Comparison of ENCODE assay signal across 12 cellular contexts in genomic region chr5:95957804-95958203, GRCh38. TPM values are rescaled to one million over a fixed set of nuclear protein-coding genes. Genes with fewer than 3 reads are reported as not detected.
DNase-seq lines count a peak whose midpoint lies in the region; ATAC-seq, FAIRE-seq and TF ChIP-seq lines count a peak whose summit lies in the region.
"Had no signal": no experiment of that assay in that cellular context is flagged by ENCODE, and none has a peak within 500 bp of the region (broad histone marks: within the 10 kb centered on the region; RNA-seq: fewer than 3 reads in every experiment).

No MANE protein-coding gene starts in this region.

- H3K36me3 Mint-ChIP-seq in GM23338 (ENCODE audit: low read depth) (no peaks in the 10 kb centered on the region), brain (no peaks in the 10 kb centered on the region)
- H3K36me3 Mint-ChIP-seq in natural killer cell treated with Interleukin-12 subunit alpha and Interleukin-12 subunit beta and Interleukin-15 and Interleukin-18, amount 100 ng/mL, for 72 hours: peaks cover 17% of the 10 kb centered on the region

- peaks cover 54% of the 10 kb centered on the region for H3K79me2 ChIP-seq in GM23338 (replicated peaks; ENCODE audit: insufficient read depth)

- 0 out of 2 replicates have a peak, but pooled peaks cover 3% of the 10 kb centered on the region for H4K20me1 ChIP-seq in GM23338 (replicated peaks; ENCODE audit: insufficient read depth)

- POLR2A ChIA-PET in AG04449 (lab: Yijun Ruan, JAX): interaction anchor here (0.8 kb wide), 1 partner anchor 85 kb away, joined by 3 read pairs; no protein-coding TSS in a partner anchor

- no peak for FAIRE-seq in urothelium cell line (lab: Jason Lieb, UNC)
- FAIRE-seq: pancreas had no signal

- H3K4me3 ChIP-seq in AG04449 (ENCODE audit: low read depth, low read length) (peak overlapping the region; percentile 92), GM23338 (no peak overlapping the region), SJCRH30 (no peak overlapping the region)

- H3K4me2 ChIP-seq in GM23338: peak overlapping the region; percentile 88; the same call in 1 of the 2 replicates

- TF ChIP-seq CTCF in AG04449 (IDR thresholded peaks at IDR 0.05; ENCODE audit: insufficient read depth, low read length, missing control alignments) (no peak), GM23338 (conservative IDR thresholded peaks at IDR 0.05; ENCODE audit: low read depth in 2 of 2) (no peak), brain (conservative IDR thresholded peaks at IDR 0.05) (no peak)

- H3K27ac ChIP-seq in GM23338 (ENCODE audit: low read depth): no peak overlapping the region
- no peak overlapping the region for H3K27ac ChIP-seq in SJCRH30

- ATAC-seq in GM23338: no peak
- no peak for ATAC-seq in natural killer cell treated with Interleukin-12 subunit alpha and Interleukin-12 subunit beta and Interleukin-15 and Interleukin-18, amount 100 ng/mL, for 72 hours
- ATAC-seq: pancreas had no signal

- no peak overlapping the region for H2AFZ ChIP-seq in GM23338

- H3K27ac Mint-ChIP-seq in GM23338 (no peak overlapping the region), brain (no peak overlapping the region)
- no peak overlapping the region for H3K27ac Mint-ChIP-seq in natural killer cell treated with Interleukin-12 subunit alpha and Interleukin-12 subunit beta and Interleukin-15 and Interleukin-18, amount 100 ng/mL, for 72 hours

- H3K27me3 Mint-ChIP-seq in GM23338 (ENCODE audit: insufficient read depth, low read depth, poor library complexity): peaks cover 20% of the 10 kb centered on the region
- peaks cover 18% of the 10 kb centered on the region for H3K27me3 Mint-ChIP-seq in brain
- no peaks in the 10 kb centered on the region for H3K27me3 Mint-ChIP-seq in natural killer cell treated with Interleukin-12 subunit alpha and Interleukin-12 subunit beta and Interleukin-15 and Interleukin-18, amount 100 ng/mL, for 72 hours

- H3F3A ChIP-seq in GM23338 (replicated peaks; ENCODE audit: low read depth): no peaks in the 10 kb centered on the region

- no peaks in the 10 kb centered on the region for H3K9me2 ChIP-seq in GM23338 (ENCODE audit: insufficient read depth)

- H3K4me1 Mint-ChIP-seq in GM23338 (peaks cover 61% of the 10 kb centered on the region), brain (peaks cover 47% of the 10 kb centered on the region)
- H3K4me1 Mint-ChIP-seq in natural killer cell treated with Interleukin-12 subunit alpha and Interleukin-12 subunit beta and Interleukin-15 and Interleukin-18, amount 100 ng/mL, for 72 hours (ENCODE audit: low read depth in 2 of 2): peaks cover 53 to 60% of the 10 kb centered on the region in 2 donors

- H3K4me3 Mint-ChIP-seq in GM23338 (no peak overlapping the region; the same call in 2 of the 3 replicates), brain (peak overlapping the region in 4 of 5 experiments; percentile 32 to 99 (median 56))
- peak overlapping the region; percentile 90 for H3K4me3 Mint-ChIP-seq in natural killer cell treated with Interleukin-12 subunit alpha and Interleukin-12 subunit beta and Interleukin-15 and Interleukin-18, amount 100 ng/mL, for 72 hours

- H3K9me3 ChIP-seq in SJCRH30 (replicated peaks): no peaks in the 10 kb centered on the region
- H3K9me3 ChIP-seq: pancreas had no signal

- no peak for DNase-seq in AG04449 (ENCODE audit: low read depth, low spot score)
- no peak for DNase-seq in GM23338 (ENCODE audit: low spot score)
- no peak for DNase-seq in natural killer cell treated with Interleukin-12 subunit alpha and Interleukin-12 subunit beta and Interleukin-15 and Interleukin-18, amount 100 ng/mL, for 72 hours (ENCODE audit: low spot score)
- DNase-seq in urothelium cell line (ENCODE audit: low spot score): no peak
- DNase-seq in SJCRH30: no peak
- DNase-seq in cerebellar nuclear complex (lab: John Stamatoyannopoulos, UW): no peak
- no peak for DNase-seq in C1 segment of cervical spinal cord (lab: John Stamatoyannopoulos, UW)
- DNase-seq: activated CD4-positive, CD25-positive, alpha-beta regulatory T cell treated with anti-CD3 and anti-CD28 coated beads, Interleukin-2, amount 50 U/mL, for 72 hours; amniotic stem cell; NCI-H2081 treated with DMSO at 0.1 percent for 48 hours had no signal

- CTCF ChIA-PET in AG04449 (lab: Yijun Ruan, JAX): interaction anchor here (1.0 to 7.5 kb wide), 4 partner anchors 15 to 378 kb away, joined by 3 to 43 read pairs (median 4); no protein-coding TSS in a partner anchor

- H3K36me3 ChIP-seq in GM23338 (ENCODE audit: insufficient read depth): no peaks in the 10 kb centered on the region
- H3K36me3 ChIP-seq in SJCRH30: no peaks in the 10 kb centered on the region
- H3K36me3 ChIP-seq: pancreas had no signal

- peaks cover 13% of the 10 kb centered on the region for H3K27me3 ChIP-seq in GM23338 (ENCODE audit: insufficient read depth)
- no peaks in the 10 kb centered on the region for H3K27me3 ChIP-seq in SJCRH30
- H3K27me3 ChIP-seq: pancreas had no signal

- H3K9me3 Mint-ChIP-seq in GM23338 (peaks cover 3% of the 10 kb centered on the region; the same call in 2 of the 3 replicates), brain (no peaks in the 10 kb centered on the region)
- no peaks in the 10 kb centered on the region for H3K9me3 Mint-ChIP-seq in natural killer cell treated with Interleukin-12 subunit alpha and Interleukin-12 subunit beta and Interleukin-15 and Interleukin-18, amount 100 ng/mL, for 72 hours

- H3K4me1 ChIP-seq in GM23338 (ENCODE audit: insufficient read depth) (peaks cover 31% of the 10 kb centered on the region), SJCRH30 (0 out of 2 replicates have a peak, but pooled peaks cover 2% of the 10 kb centered on the region)

TF ChIP-seq in GM23338, 12 proteins besides CTCF, POLR2A, EP300 and RAD21:
- TF ChIP-seq EZH2phosphoT487 (IDR thresholded peaks at IDR 0.05; ENCODE audit: unreplicated experiment) (no peak), ZNF331 (CRISPR knock-in tag; IDR thresholded peaks at IDR 0.05; ENCODE audit: low read depth) (no peak), ZNF114 (CRISPR knock-in tag; IDR thresholded peaks at IDR 0.05) (no peak), REST (IDR thresholded peaks at IDR 0.05; ENCODE audit: unreplicated experiment) (no peak), CREB1 (CRISPR knock-in tag; IDR thresholded peaks at IDR 0.05; ENCODE audit: low read depth) (no peak)
TF ChIP-seq in GM23338: peak in this region for 0.

RNA-seq across cellular contexts. Expression of gene ELL2, which starts 3.8 kb away (rescaled TPM):
- 17.7 and 32.6 TPM in 2 replicates for total RNA-seq in GM23338 (2014; rRNA removed; shearing (Covaris generic))
- 5.8 and 7.4 TPM in 2 replicates for polyA plus RNA-seq in GM23338 (2016; fragmentation: Nextera tagmentation; extraction: Ambion mirVana)
- polyA plus RNA-seq in brain (ENCODE audit: insufficient read depth, low read depth, low replicate concordance): 4.8 TPM
- 100 to 1,000 TPM; 110 to 200 TPM for total RNA-seq in natural killer cell treated with Interleukin-12 subunit alpha and Interleukin-12 subunit beta and Interleukin-15 and Interleukin-18, amount 100 ng/mL, for 72 hours
- 3.6 and 4.2 TPM in 2 replicates for total RNA-seq in SJCRH30 (2014; rRNA removed; shearing (Covaris generic))
